8 cellular contexts compared by ENCODE assay signal in the genomic region with DNA sequence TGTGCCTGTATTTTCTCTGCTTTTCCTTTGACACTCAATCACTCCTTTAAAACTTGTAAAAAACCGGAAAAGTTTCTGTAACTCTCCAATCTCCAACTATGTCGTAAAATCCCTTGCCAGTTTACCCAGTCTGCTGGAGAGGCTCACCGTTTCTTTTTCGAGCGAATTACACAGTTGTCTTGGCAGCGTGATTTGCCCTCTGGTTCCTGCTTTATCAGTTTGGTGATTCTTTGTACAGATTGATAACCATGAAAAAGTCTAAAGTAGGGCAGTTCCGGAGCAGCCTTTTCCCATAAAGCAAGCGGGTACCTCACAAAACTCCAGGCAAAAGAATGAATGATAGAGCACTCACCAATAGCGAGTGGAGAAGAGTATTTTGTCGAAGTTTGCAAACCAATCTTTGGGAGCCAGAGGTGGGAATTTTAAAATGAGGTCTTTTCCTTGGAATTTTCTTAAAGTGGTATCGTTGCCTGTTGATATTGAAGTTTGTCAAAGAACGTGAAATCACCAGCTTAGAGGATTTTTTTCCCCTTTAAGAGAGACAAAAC. TPM values are rescaled to one million over a fixed set of nuclear protein-coding genes. Genes with fewer than 3 reads are reported as not detected.
DNase-seq lines count a peak whose midpoint lies in the region; ATAC-seq, FAIRE-seq and TF ChIP-seq lines count a peak whose summit lies in the region.

A gene with protein sequence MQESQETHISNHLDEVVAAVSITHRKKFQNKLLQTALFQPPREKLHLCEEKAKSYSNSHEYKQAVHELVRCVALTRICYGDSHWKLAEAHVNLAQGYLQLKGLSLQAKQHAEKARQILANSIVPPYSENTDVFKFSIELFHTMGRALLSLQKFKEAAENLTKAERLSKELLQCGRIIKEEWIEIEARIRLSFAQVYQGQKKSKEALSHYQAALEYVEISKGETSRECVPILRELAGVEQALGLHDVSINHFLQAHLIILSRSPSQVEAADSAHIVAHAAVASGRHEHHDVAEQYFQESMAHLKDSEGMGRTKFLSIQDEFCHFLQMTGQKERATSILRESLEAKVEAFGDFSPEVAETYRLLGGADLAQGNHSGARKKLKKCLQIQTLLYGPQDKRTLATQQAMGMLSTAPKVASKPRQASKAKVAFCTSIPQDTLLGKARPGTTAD (minus strand): TSS at position 312 of the 548 bp plus-strand sequence. CDS start 20,869 bp downstream, outside the sequence.

- peak within 1 kb of the TSS; percentile 97; the same call in 1 of the 2 replicates for H3K27ac Mint-ChIP-seq in WTC11
- peak within 1 kb of the TSS; percentile 90 for H3K27ac Mint-ChIP-seq in neural progenitor cell

- H3K36me3 Mint-ChIP-seq in WTC11 (no peaks in the 10 kb centered on the region), neural progenitor cell (no peaks in the 10 kb centered on the region)

- H3K4me3 ChIP-seq in A673 (ENCODE audit: low read depth, low read length, poor library complexity, severe bottlenecking), result peak within 1 kb of the TSS; percentile 78
- peak within 1 kb of the TSS; percentile 80 for H3K4me3 ChIP-seq in HAP-1
- peak within 1 kb of the TSS; percentile 64 for H3K4me3 ChIP-seq in neural progenitor cell

- H3K27ac ChIP-seq in A673 (ENCODE audit: low read depth, low read length, poor library complexity, severe bottlenecking) (peak within 1 kb of the TSS; percentile 93), neural progenitor cell (peak within 1 kb of the TSS; percentile 81)

- H3K27me3 ChIP-seq in A673 (replicated peaks; ENCODE audit: insufficient read depth, low read depth, low read length, poor library complexity) (no peaks in the 10 kb centered on the region), HAP-1 (ENCODE audit: low read depth) (no peaks in the 10 kb centered on the region), neural progenitor cell (peaks cover 5% of the 10 kb centered on the region)

- H3K9me3 Mint-ChIP-seq in WTC11 (no peaks in the 10 kb centered on the region), neural progenitor cell (no peaks in the 10 kb centered on the region)

- H3F3A ChIP-seq in neural progenitor cell (ENCODE audit: low read depth), result peaks cover 9% of the 10 kb centered on the region

- H3K4me1 ChIP-seq in A673 (ENCODE audit: insufficient read depth, low read length, poor library complexity, severe bottlenecking) (peaks cover 22% of the 10 kb centered on the region), HAP-1 (peaks cover 3% of the 10 kb centered on the region; the same call in 1 of the 2 replicates), neural progenitor cell (peaks cover 15% of the 10 kb centered on the region)

- intact Hi-C loops in A673 (cut with micrococcal nuclease; ENCODE audit: unreplicated experiment), result no loop called here

- peaks cover 4% of the 10 kb centered on the region for H3K36me3 ChIP-seq in A673 (ENCODE audit: insufficient read depth, low read length, poor library complexity, severe bottlenecking)
- no peaks in the 10 kb centered on the region for H3K36me3 ChIP-seq in HAP-1 (replicated peaks)
- H3K36me3 ChIP-seq in neural progenitor cell, result no peaks in the 10 kb centered on the region

- in situ Hi-C loops in HAP-1 (cut with MboI; ENCODE audit: low sequenced_read_pairs), result no loop called here

- H4K20me1 ChIP-seq in neural progenitor cell (ENCODE audit: low read depth), result no peaks in the 10 kb centered on the region

- BruUV-seq in A673 (replicated peaks; lab: Mats Ljungman, UMichigan), result no TSS peak

- H3K4me1 Mint-ChIP-seq in WTC11, result peaks cover 25% of the 10 kb centered on the region
- H3K4me1 Mint-ChIP-seq in neural progenitor cell, result peaks cover 18% of the 10 kb centered on the region

- peaks cover 32% of the 10 kb centered on the region for H3K79me2 ChIP-seq in neural progenitor cell (ENCODE audit: low read depth)

- peak within 1 kb of the TSS; percentile 96 for H2AFZ ChIP-seq in neural progenitor cell (replicated peaks)

- H3K9ac ChIP-seq in neural progenitor cell, result peak within 1 kb of the TSS; percentile 76

- no peaks in the 10 kb centered on the region for H3K9me3 ChIP-seq in A673 (ENCODE audit: low read depth, low read length, poor library complexity, severe bottlenecking)
- no peaks in the 10 kb centered on the region for H3K9me3 ChIP-seq in HAP-1
- no peaks in the 10 kb centered on the region for H3K9me3 ChIP-seq in neural progenitor cell (ENCODE audit: low read depth)

- ATAC-seq in WTC11 (peak; percentile 20), HG03175 (IDR thresholded peaks at IDR 0.05; ENCODE audit: unreplicated experiment) (no peak), GM18511 (IDR thresholded peaks at IDR 0.05; ENCODE audit: unreplicated experiment) (no peak)

- TF ChIP-seq CTCF in A673 (conservative IDR thresholded peaks at IDR 0.05; ENCODE audit: low read depth, low read length) (no peak), WTC11 (IDR thresholded peaks at IDR 0.05) (no peak), neural progenitor cell (IDR thresholded peaks at IDR 0.05) (no peak)

- CTCF ChIA-PET in A673 (lab: Charles Lee) (no interaction called here), WTC11 (lab: Charles Lee) (interaction anchor here (0.5 kb wide), 1 partner anchor 14 kb away, joined by 4 read pairs; no protein-coding TSS in a partner anchor)

- peak within 1 kb of the TSS; percentile 92 for H3K4me2 ChIP-seq in neural progenitor cell

- no peak within 1 kb of the TSS for H3K4me3 Mint-ChIP-seq in WTC11
- no peak within 1 kb of the TSS for H3K4me3 Mint-ChIP-seq in neural progenitor cell

- no peak for FAIRE-seq in frontal cortex (lab: Jason Lieb, UNC)

- DNase-seq in A673 (ENCODE audit: low spot score) (peak; percentile 95), HAP-1 (ENCODE audit: low spot score in 2 of 2) (no peak), WTC11 (ENCODE audit: low spot score) (no peak), frontal cortex (ENCODE audit: low spot score in 2 of 2) (peak; percentile 31 to 39), neural progenitor cell (ENCODE audit: low spot score) (peak; percentile 34), SHP77 treated with DMSO at 0.1 percent for 48 hours (lab: John Stamatoyannopoulos, UW) (no peak)

- no peaks in the 10 kb centered on the region for H3K27me3 Mint-ChIP-seq in WTC11 (ENCODE audit: low read depth)
- H3K27me3 Mint-ChIP-seq in neural progenitor cell (ENCODE audit: insufficient read depth, low read depth), result no peaks in the 10 kb centered on the region

- POLR2A ChIA-PET in A673 (lab: Charles Lee; ENCODE audit: low non-redundant PET) (no interaction called here), WTC11 (lab: Charles Lee) (no interaction called here)

TF ChIP-seq in WTC11, 78 proteins besides CTCF, POLR2A, EP300 and RAD21:
- TF ChIP-seq SP1 (CRISPR knock-in tag; conservative IDR thresholded peaks at IDR 0.05) (0 out of 2 replicates have a peak, but pooled peaks have one; percentile 24), NFYB (CRISPR knock-in tag; conservative IDR thresholded peaks at IDR 0.05; ENCODE audit: low read depth) (peak; percentile 51)
- TF ChIP-seq, protein P1, sequence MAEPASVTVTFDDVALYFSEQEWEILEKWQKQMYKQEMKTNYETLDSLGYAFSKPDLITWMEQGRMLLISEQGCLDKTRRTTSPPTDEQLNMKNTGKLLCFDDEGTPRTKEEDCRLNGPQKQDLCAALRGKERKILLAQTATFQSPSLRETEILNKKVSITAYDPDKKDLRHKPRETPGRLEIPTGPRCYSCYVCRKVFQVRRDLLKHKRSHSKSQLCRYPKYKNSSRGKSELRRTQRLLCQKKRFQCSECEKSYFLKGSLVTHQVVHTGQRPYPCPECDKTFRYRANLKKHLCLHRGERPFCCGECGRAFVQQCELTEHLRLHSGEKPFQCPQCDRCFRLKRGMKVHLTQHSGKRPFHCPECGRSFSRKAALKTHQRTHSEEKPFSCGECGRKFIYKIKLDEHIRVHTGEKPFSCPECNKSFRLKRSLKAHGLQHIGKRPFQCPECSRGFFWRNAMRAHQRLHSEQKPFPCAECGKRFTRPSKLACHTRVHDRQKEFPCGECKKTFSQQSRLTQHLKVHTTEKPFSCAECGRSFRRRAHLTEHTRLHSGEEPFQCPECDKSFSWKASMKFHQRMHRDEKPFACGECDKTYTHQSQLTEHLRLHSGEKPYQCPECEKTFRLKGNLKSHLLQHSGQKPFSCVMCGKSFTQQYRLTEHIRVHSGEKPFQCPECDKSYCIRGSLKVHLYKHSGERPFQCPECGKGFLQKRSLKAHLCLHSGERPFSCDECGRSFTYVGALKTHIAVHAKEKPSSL (CRISPR knock-in tag; conservative IDR thresholded peaks at IDR 0.05), result no peak
- TF ChIP-seq, protein P2, sequence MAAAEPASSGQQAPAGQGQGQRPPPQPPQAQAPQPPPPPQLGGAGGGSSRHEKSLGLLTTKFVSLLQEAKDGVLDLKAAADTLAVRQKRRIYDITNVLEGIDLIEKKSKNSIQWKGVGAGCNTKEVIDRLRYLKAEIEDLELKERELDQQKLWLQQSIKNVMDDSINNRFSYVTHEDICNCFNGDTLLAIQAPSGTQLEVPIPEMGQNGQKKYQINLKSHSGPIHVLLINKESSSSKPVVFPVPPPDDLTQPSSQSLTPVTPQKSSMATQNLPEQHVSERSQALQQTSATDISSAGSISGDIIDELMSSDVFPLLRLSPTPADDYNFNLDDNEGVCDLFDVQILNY (CRISPR knock-in tag; IDR thresholded peaks at IDR 0.05), result no peak
- TF ChIP-seq, protein P3, sequence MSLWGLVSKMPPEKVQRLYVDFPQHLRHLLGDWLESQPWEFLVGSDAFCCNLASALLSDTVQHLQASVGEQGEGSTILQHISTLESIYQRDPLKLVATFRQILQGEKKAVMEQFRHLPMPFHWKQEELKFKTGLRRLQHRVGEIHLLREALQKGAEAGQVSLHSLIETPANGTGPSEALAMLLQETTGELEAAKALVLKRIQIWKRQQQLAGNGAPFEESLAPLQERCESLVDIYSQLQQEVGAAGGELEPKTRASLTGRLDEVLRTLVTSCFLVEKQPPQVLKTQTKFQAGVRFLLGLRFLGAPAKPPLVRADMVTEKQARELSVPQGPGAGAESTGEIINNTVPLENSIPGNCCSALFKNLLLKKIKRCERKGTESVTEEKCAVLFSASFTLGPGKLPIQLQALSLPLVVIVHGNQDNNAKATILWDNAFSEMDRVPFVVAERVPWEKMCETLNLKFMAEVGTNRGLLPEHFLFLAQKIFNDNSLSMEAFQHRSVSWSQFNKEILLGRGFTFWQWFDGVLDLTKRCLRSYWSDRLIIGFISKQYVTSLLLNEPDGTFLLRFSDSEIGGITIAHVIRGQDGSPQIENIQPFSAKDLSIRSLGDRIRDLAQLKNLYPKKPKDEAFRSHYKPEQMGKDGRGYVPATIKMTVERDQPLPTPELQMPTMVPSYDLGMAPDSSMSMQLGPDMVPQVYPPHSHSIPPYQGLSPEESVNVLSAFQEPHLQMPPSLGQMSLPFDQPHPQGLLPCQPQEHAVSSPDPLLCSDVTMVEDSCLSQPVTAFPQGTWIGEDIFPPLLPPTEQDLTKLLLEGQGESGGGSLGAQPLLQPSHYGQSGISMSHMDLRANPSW (CRISPR knock-in tag; conservative IDR thresholded peaks at IDR 0.05; ENCODE audit: low read depth), result no peak

RNA-seq across cellular contexts. Expression of the gene that starts here (rescaled TPM):
- total RNA-seq in A673 (2021) (13.4 and 15.9 TPM in 2 replicates), WTC11 (2021) (17.8 to 19.8 TPM (median 18.0 TPM) in 3 replicates), frontal cortex (5.3 TPM), neural progenitor cell (ENCODE audit: low replicate concordance) (35.2 and 45.3 TPM in 2 replicates)

Comparison
In these comparisons a context has a peak if more than half of its experiments do, and no peak if none do; other contexts are left out.
1. DNase-seq: peak in A673 (single experiment), frontal cortex (2 of 2) and neural progenitor cell (single experiment); none in HAP-1 (0 of 2), WTC11 (single experiment) and SHP77 treated with DMSO at 0.1 percent for 48 hours (single experiment).
2. Peak in every context shown above with its lines, with median percentiles within 50 percentile points of each other: H3K4me3 ChIP-seq.